ENCODE assay signal across 1 cellular context in genomic region chr6:144768676-144769599, GRCh38.
TF ChIP-seq lines count a peak whose summit lies in the region.

No MANE protein-coding gene starts in this region.

TF ChIP-seq in H1, 55 proteins besides CTCF, POLR2A, EP300 and RAD21 (continued from another document):
- TF ChIP-seq CHD7 (IDR thresholded peaks at IDR 0.05; ENCODE audit: insufficient replicate concordance, low read length), result no peak
